In the genomic region with DNA sequence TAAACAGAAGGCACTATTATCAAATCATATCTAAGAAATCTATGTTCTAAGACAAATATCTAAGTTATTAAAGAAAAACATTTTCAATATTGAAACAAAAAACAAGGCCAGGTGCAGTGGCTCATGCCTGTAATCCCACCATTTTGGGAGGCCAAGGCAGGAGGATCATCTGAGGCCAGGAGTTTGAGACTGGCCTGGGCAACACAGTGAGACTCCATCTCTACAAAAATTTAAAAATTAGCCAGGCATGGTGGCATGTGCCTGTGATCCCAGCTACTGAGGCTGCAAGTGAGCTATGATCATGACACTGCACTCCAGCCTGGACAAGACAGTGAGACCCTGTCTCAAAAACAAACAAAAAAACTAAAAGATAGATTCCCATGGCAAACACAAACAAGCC, we compare ENCODE assay signal across 7 cellular contexts. TPM values are rescaled to one million over a fixed set of nuclear protein-coding genes. Genes with fewer than 3 reads are reported as not detected.
DNase-seq lines count a peak whose midpoint lies in the region; ATAC-seq and TF ChIP-seq lines count a peak whose summit lies in the region.
"Not testable (repeated sequence)": the region's sequence is repeated elsewhere in the genome, so short reads cannot be mapped to it uniquely, and the experiment has no call there.

No MANE protein-coding gene starts in this region.

- H2BK5ac ChIP-seq in mesendoderm (ENCODE audit: low read length): not testable (repeated sequence)

- peaks cover 38% of the 10 kb centered on the region for H3K79me2 ChIP-seq in HCT116 (ENCODE audit: insufficient read depth, low read length)
- not testable (repeated sequence) for H3K79me2 ChIP-seq in mesendoderm (ENCODE audit: control insufficient read depth, insufficient read depth, low read length)

- H3K27me3 ChIP-seq in HCT116 (ENCODE audit: insufficient read depth, low read length); brain microvascular endothelial cell (replicated peaks); foreskin keratinocyte; mesendoderm (ENCODE audit: insufficient read depth, low read length, poor library complexity); psoas muscle (ENCODE audit: insufficient read depth in 3 of 3, low read length in 2 of 3); stomach: not testable (repeated sequence)

- not testable (repeated sequence) for H4K20me1 ChIP-seq in HCT116 (ENCODE audit: insufficient read depth)

- H2BK15ac ChIP-seq in mesendoderm (replicated peaks; ENCODE audit: low read depth): not testable (repeated sequence)

- RAD21 ChIA-PET in HCT116 (lab: Charles Lee; ENCODE audit: low non-redundant PET in 1 of 2, low total read pairs in 2 of 2, uncharacterized antibody in 2 of 2, unreplicated experiment in 2 of 2): not testable (repeated sequence)

- H3K9me3 ChIP-seq in HCT116 (ENCODE audit: control insufficient read depth in 1 of 2, insufficient read depth in 1 of 2, low read depth in 1 of 2, low read length in 2 of 2); SK-N-MC (ENCODE audit: low read depth, low read length); psoas muscle; stomach: not testable (repeated sequence)

- ATAC-seq in HCT116, foreskin keratinocyte, psoas muscle: not testable (repeated sequence)

- not testable (repeated sequence) for BruUV-seq in HCT116 (replicated peaks; lab: Mats Ljungman, UMichigan)

- H3K4ac ChIP-seq in mesendoderm (ENCODE audit: low read depth, low read length): peak overlapping the region; percentile 86

- intact Hi-C loops in HCT116 (cut with micrococcal nuclease); stomach (cut with DNase I; ENCODE audit: low total_unique reads): not testable (repeated sequence)
- intact Hi-C loops in psoas muscle (cut with DNase I): loop anchor here in 1 of 2 donors (5.0 kb wide), 1 partner anchor 35 kb away; no protein-coding TSS in a partner anchor

- not testable (repeated sequence) for TF ChIP-seq EP300 in stomach (IDR thresholded peaks at IDR 0.05)

- H2AK5ac ChIP-seq in mesendoderm (ENCODE audit: low read length): not testable (repeated sequence)

- not testable (repeated sequence) for H4K5ac ChIP-seq in mesendoderm (ENCODE audit: low read length)

- H2BK120ac ChIP-seq in mesendoderm (ENCODE audit: low read depth, low read length): not testable (repeated sequence)

- TF ChIP-seq CTCF in HCT116 (IDR thresholded peaks at IDR 0.05 in 2 of 3, conservative IDR thresholded peaks at IDR 0.05 in 1 of 3; ENCODE audit: borderline replicate concordance in 1 of 3, insufficient read depth in 1 of 3, low read depth in 2 of 3, low read length in 2 of 3); brain microvascular endothelial cell (IDR thresholded peaks at IDR 0.05; ENCODE audit: low read depth, low read length, missing control alignments); foreskin keratinocyte (conservative IDR thresholded peaks at IDR 0.05); psoas muscle (IDR thresholded peaks at IDR 0.05); stomach (IDR thresholded peaks at IDR 0.05): not testable (repeated sequence)

- not testable (repeated sequence) for TF ChIP-seq RAD21 in HCT116 (IDR thresholded peaks at IDR 0.05; ENCODE audit: low read depth)

- not testable (repeated sequence) for H3K56ac ChIP-seq in mesendoderm (ENCODE audit: low read length)

- peak overlapping the region; percentile 52; the same call in 1 of the 2 replicates for H3K4me2 ChIP-seq in HCT116 (ENCODE audit: low read length)
- H3K4me2 ChIP-seq in mesendoderm (ENCODE audit: low read length): not testable (repeated sequence)

- DNase-seq in HCT116 (ENCODE audit: low read depth, low spot score); SK-N-MC (ENCODE audit: low read depth, low spot score); brain microvascular endothelial cell; foreskin keratinocyte; mesendoderm; psoas muscle; stomach: not testable (repeated sequence)

- CTCF ChIA-PET in HCT116 (lab: Charles Lee): interaction anchor here (1.1 kb wide), 1 partner anchor 11 kb away, joined by 3 read pairs; no protein-coding TSS in a partner anchor

- not testable (repeated sequence) for H3K36me3 ChIP-seq in HCT116 (ENCODE audit: control insufficient read depth in 1 of 2, insufficient read depth in 2 of 2, low read length in 2 of 2); SK-N-MC (ENCODE audit: insufficient read depth, low read length); brain microvascular endothelial cell (replicated peaks); mesendoderm (ENCODE audit: control insufficient read depth, insufficient read depth, low read length)
- H3K36me3 ChIP-seq in psoas muscle (ENCODE audit: insufficient read depth in 1 of 2, low read depth in 1 of 2) (peaks cover 6 to 42% of the 10 kb centered on the region in 2 donors), stomach (peaks cover 14 to 36% (median 33%) of the 10 kb centered on the region in 4 donors)

- POLR2A ChIA-PET in HCT116 (lab: Charles Lee): interaction anchor here (1.1 kb wide), 1 partner anchor 32 kb away, joined by 3 read pairs; no protein-coding TSS in a partner anchor

- H3K79me1 ChIP-seq in mesendoderm (ENCODE audit: low read length): not testable (repeated sequence)

- H3K4me3 ChIP-seq in HCT116 (replicated peaks in 1 of 2; ENCODE audit: low read depth in 1 of 2, low read length in 2 of 2); SK-N-MC; brain microvascular endothelial cell (ENCODE audit: low read depth, low read length); mesendoderm (ENCODE audit: low read length); psoas muscle; stomach: not testable (repeated sequence)

- H3K18ac ChIP-seq in mesendoderm (ENCODE audit: low read length): peak overlapping the region; percentile 80

- not testable (repeated sequence) for H2AFZ ChIP-seq in HCT116 (ENCODE audit: low read depth, low read length, poor library complexity, severe bottlenecking)

- H3K4me1 ChIP-seq in HCT116 (ENCODE audit: control insufficient read depth in 1 of 2, insufficient read depth in 2 of 2, low read length in 2 of 2) (peaks cover 35 to 37% of the 10 kb centered on the region in 2 experiments), psoas muscle (peaks cover 82% of the 10 kb centered on the region), stomach (peaks cover 0 to 62% (median 31%) of the 10 kb centered on the region in 4 donors)
- H3K4me1 ChIP-seq in foreskin keratinocyte; mesendoderm (ENCODE audit: control insufficient read depth, low read depth, low read length): not testable (repeated sequence)

- H3K9me2 ChIP-seq in HCT116 (ENCODE audit: insufficient read depth): not testable (repeated sequence)

- not testable (repeated sequence) for H3K23ac ChIP-seq in mesendoderm (ENCODE audit: low read length)

- not testable (repeated sequence) for H3K9ac ChIP-seq in HCT116 (ENCODE audit: low read length); SK-N-MC (ENCODE audit: insufficient read length); mesendoderm (ENCODE audit: low read length)

- H3K27ac ChIP-seq in HCT116 (ENCODE audit: low read depth, low read length): peak overlapping the region; percentile 75; the same call in 1 of the 2 replicates
- peak overlapping the region; percentile 79 for H3K27ac ChIP-seq in SK-N-MC
- peak overlapping the region; percentile 89 for H3K27ac ChIP-seq in brain microvascular endothelial cell
- H3K27ac ChIP-seq in foreskin keratinocyte: peak overlapping the region; percentile 13
- H3K27ac ChIP-seq in mesendoderm (ENCODE audit: low read depth, low read length): not testable (repeated sequence)
- peak overlapping the region; percentile 89 for H3K27ac ChIP-seq in psoas muscle
- peak overlapping the region in 4 of 5 donors; percentile 5 to 67 (median 52) for H3K27ac ChIP-seq in stomach

- in situ Hi-C loops in brain microvascular endothelial cell (cut with HindIII; ENCODE audit: low pct_ligation_motif_present, low sequenced_read_pairs): not testable (repeated sequence)

- not testable (repeated sequence) for TF ChIP-seq POLR2A in HCT116 (IDR thresholded peaks at IDR 0.05; ENCODE audit: borderline replicate concordance, extremely low read depth, insufficient read depth, insufficient read length); stomach (IDR thresholded peaks at IDR 0.05)

- not testable (repeated sequence) for H4K8ac ChIP-seq in mesendoderm (ENCODE audit: low read depth, low read length)

RNA-seq across cellular contexts. Expression of gene CLIP1, which starts 54.8 kb away (rescaled TPM):
- total RNA-seq in HCT116 (2021; ENCODE audit: unreplicated experiment): 42.9 TPM
- 24.7 and 27.4 TPM in 2 replicates for polyA plus RNA-seq in HCT116 (2012)
- 31.5 and 34.4 TPM in 2 replicates for total RNA-seq in foreskin keratinocyte
- 6.6 and 6.8 TPM in 2 replicates for polyA plus RNA-seq in foreskin keratinocyte
- polyA plus RNA-seq in mesendoderm (2013, experiment 1 of 2): 32.3 TPM
- 31.8 TPM for polyA plus RNA-seq in mesendoderm (2013, experiment 2 of 2)
- 100 to 1,000 TPM; 458 to 639 (median 574) TPM for total RNA-seq in psoas muscle
- polyA plus RNA-seq in psoas muscle: 100 to 1,000 TPM; 235 to 290 (median 241) TPM
- 100 to 1,000 TPM in 1 of 5 donors, 10 to 100 TPM in 4; 66.6 to 133 (median 87.5) TPM for total RNA-seq in stomach
- 10 to 100 TPM; 16.0 to 16.7 (median 16.2) TPM for polyA plus RNA-seq in stomach
